Comparison of ENCODE assay signal across 1 cellular context in the genomic region with DNA sequence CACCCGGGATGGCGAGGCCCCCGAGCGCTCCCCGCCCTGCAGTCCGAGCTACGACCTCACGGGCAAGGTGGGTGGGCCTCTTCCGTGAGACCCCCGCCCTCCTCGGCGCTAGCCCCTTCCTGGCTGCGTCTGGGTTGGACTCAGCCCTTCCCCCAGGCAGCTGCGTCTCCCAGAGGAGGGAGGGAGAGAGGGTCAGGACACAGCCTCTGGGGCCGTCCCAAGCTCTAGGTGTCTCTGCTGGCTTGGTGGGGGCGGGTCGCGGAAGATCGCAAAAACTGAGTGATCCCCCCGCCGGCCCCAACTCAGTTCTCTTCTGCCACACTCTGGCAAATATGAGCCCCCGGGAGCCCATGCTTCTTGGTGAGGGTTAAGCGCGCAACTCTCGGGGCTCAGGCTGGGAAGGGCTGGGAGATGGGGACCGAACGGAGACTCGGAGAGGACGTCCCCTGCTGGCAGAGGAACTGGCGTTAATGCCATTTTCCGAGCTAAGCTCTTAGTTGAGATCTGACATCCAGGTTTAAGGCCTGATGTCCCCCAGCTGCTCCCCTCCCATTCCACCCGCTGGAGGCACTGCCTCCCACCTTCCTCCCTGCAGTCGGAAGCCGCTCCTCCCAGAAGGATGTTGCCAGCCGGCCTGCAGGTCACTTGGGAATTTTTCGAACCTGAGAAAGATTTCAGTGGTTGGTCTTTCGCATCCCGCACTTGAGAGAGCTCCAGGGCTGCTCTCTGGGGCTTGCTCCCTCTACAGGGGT.
A peak's percentile ranks its signal among the peaks of the same experiment; 100 is the strongest.
TF ChIP-seq lines count a peak whose summit lies in the region.

No MANE protein-coding gene starts in this region.

TF ChIP-seq in SK-N-SH, 30 proteins besides CTCF, POLR2A, EP300 and RAD21:
- TF ChIP-seq, protein P1, sequence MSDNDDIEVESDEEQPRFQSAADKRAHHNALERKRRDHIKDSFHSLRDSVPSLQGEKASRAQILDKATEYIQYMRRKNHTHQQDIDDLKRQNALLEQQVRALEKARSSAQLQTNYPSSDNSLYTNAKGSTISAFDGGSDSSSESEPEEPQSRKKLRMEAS (IDR thresholded peaks at IDR 0.05; ENCODE audit: low read depth): no peak
- TF ChIP-seq POLR2AphosphoS5 (IDR thresholded peaks at IDR 0.05; ENCODE audit: low read depth, low read length) (no peak), JUND (IDR thresholded peaks at IDR 0.05) (no peak), NRF1 (IDR thresholded peaks at IDR 0.05; ENCODE audit: low read depth, low read length) (no peak), FOSL2 (IDR thresholded peaks at IDR 0.05; ENCODE audit: borderline replicate concordance, low read depth) (no peak), SMC3 (IDR thresholded peaks at IDR 0.05; ENCODE audit: low read depth, low read length) (peak; percentile 55)
